ENCODE assay signal across 1 cellular context in the genomic region with DNA sequence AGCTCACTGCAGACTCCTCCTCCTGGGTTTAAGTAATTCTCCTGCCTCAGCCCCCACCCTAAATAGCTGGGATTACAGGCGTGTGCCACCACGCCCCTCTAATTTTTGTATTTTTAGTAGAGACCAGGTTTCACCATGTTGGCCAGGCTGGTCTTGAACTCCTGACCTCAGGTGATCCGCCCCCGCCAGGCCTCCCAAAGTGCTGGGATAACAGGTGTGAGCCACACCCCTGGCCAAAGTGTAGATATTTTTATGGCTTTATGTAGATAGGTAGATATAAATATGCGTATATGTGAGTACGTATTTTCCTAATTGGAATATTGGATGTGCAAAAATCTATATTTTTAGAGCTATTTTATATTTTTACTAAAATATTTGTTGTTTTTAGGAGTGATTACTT.
TF ChIP-seq lines count a peak whose summit lies in the region.

No MANE protein-coding gene starts in this region.

TF ChIP-seq in WTC11, 78 proteins besides CTCF, POLR2A, EP300 and RAD21 (continued from another document):
- TF ChIP-seq NR2C2 (CRISPR knock-in tag; IDR thresholded peaks at IDR 0.05) (no peak), SMAD4 (CRISPR knock-in tag; IDR thresholded peaks at IDR 0.05) (no peak), CBFB (CRISPR knock-in tag; IDR thresholded peaks at IDR 0.05; ENCODE audit: low read depth) (no peak), ZNF138 (CRISPR knock-in tag; conservative IDR thresholded peaks at IDR 0.05) (no peak)
- TF ChIP-seq, protein P1, sequence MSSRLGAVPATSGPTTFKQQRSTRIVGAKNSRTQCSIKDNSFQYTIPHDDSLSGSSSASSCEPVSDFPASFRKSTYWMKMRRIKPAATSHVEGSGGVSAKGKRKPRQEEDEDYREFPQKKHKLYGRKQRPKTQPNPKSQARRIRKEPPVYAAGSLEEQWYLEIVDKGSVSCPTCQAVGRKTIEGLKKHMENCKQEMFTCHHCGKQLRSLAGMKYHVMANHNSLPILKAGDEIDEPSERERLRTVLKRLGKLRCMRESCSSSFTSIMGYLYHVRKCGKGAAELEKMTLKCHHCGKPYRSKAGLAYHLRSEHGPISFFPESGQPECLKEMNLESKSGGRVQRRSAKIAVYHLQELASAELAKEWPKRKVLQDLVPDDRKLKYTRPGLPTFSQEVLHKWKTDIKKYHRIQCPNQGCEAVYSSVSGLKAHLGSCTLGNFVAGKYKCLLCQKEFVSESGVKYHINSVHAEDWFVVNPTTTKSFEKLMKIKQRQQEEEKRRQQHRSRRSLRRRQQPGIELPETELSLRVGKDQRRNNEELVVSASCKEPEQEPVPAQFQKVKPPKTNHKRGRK (CRISPR knock-in tag; IDR thresholded peaks at IDR 0.05; ENCODE audit: borderline replicate concordance) = no peak
- TF ChIP-seq, protein P2, sequence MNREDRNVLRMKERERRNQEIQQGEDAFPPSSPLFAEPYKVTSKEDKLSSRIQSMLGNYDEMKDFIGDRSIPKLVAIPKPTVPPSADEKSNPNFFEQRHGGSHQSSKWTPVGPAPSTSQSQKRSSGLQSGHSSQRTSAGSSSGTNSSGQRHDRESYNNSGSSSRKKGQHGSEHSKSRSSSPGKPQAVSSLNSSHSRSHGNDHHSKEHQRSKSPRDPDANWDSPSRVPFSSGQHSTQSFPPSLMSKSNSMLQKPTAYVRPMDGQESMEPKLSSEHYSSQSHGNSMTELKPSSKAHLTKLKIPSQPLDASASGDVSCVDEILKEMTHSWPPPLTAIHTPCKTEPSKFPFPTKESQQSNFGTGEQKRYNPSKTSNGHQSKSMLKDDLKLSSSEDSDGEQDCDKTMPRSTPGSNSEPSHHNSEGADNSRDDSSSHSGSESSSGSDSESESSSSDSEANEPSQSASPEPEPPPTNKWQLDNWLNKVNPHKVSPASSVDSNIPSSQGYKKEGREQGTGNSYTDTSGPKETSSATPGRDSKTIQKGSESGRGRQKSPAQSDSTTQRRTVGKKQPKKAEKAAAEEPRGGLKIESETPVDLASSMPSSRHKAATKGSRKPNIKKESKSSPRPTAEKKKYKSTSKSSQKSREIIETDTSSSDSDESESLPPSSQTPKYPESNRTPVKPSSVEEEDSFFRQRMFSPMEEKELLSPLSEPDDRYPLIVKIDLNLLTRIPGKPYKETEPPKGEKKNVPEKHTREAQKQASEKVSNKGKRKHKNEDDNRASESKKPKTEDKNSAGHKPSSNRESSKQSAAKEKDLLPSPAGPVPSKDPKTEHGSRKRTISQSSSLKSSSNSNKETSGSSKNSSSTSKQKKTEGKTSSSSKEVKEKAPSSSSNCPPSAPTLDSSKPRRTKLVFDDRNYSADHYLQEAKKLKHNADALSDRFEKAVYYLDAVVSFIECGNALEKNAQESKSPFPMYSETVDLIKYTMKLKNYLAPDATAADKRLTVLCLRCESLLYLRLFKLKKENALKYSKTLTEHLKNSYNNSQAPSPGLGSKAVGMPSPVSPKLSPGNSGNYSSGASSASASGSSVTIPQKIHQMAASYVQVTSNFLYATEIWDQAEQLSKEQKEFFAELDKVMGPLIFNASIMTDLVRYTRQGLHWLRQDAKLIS (CRISPR knock-in tag; IDR thresholded peaks at IDR 0.05; ENCODE audit: borderline replicate concordance) = no peak
